In the genomic region with DNA sequence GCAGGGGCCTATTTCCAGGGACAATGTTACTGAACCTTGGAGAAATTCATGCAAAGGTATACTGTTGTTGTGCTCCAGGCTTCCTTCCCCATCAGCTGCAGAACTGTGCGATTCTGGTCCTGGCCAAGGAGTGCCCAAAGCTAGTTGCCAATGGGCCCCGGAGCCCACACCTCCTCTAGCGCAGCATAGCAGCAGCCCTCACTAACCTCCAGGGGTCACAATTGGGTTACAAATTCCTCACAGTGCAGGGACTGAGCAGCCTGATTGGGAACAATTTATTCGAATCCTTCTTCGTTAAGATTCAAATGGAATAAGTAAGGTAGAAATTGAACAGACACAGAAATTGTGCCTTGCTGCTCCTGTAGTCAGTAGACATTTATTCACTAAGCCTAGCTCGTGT, we compare ENCODE assay signal across 11 cellular contexts.
DNase-seq lines count a peak whose midpoint lies in the region; ATAC-seq and TF ChIP-seq lines count a peak whose summit lies in the region.
"Had no signal": no experiment of that assay in that cellular context is flagged by ENCODE, and none has a peak within 500 bp of the region (broad histone marks: within the 10 kb centered on the region; RNA-seq: fewer than 3 reads in every experiment).

No MANE protein-coding gene starts in this region.

- H3K4me1 Mint-ChIP-seq in activated CD8-positive, alpha-beta T cell treated with anti-CD3 and anti-CD28 coated beads, Interleukin-2, amount 10 ng/mL, durations not matched to agents 7 days and 5 days (ENCODE audit: low read depth), result no peaks in the 10 kb centered on the region
- peaks cover 0 to 3% (median 0%) of the 10 kb centered on the region in 4 donors for H3K4me1 Mint-ChIP-seq in naive thymus-derived CD8-positive, alpha-beta T cell
- H3K4me1 Mint-ChIP-seq: stimulated activated naive CD8-positive, alpha-beta T cell treated with anti-CD3 and anti-CD28 coated beads, Interleukin-15, amount 100 ng/mL, for 72 hours had no signal

- peaks cover 12% of the 10 kb centered on the region for H3K9me3 Mint-ChIP-seq in activated CD8-positive, alpha-beta T cell treated with anti-CD3 and anti-CD28 coated beads, Interleukin-2, amount 10 ng/mL, durations not matched to agents 7 days and 5 days (ENCODE audit: insufficient read depth)
- H3K9me3 Mint-ChIP-seq in naive thymus-derived CD8-positive, alpha-beta T cell, result peaks cover 7 to 61% (median 40%) of the 10 kb centered on the region in 9 donors

- H3K36me3 ChIP-seq in OCI-LY1 (ENCODE audit: insufficient read depth, low read length), result no peaks in the 10 kb centered on the region
- H3K36me3 ChIP-seq in heart left ventricle, result no peaks in the 10 kb centered on the region
- H3K36me3 ChIP-seq: ovary had no signal

- TF ChIP-seq POLR2A in heart left ventricle (IDR thresholded peaks at IDR 0.05), result no peak

- CTCF ChIA-PET in activated CD8-positive, alpha-beta T cell treated with anti-CD3 and anti-CD28 coated beads, Interleukin-2, amount 10 ng/mL, durations not matched to agents 7 days and 5 days (lab: Charles Lee), result no interaction called here

- no peaks in the 10 kb centered on the region for H3F3A ChIP-seq in OCI-LY1 (ENCODE audit: insufficient read depth, low read length)

- H3K4me1 ChIP-seq in OCI-LY1 (ENCODE audit: insufficient read depth, low read length, severe bottlenecking), result no peaks in the 10 kb centered on the region
- H3K4me1 ChIP-seq in heart left ventricle, result peaks cover 0 to 2% (median 0%) of the 10 kb centered on the region in 12 donors

- no peaks in the 10 kb centered on the region for H3K27me3 ChIP-seq in OCI-LY1 (ENCODE audit: insufficient read depth, low read length)
- H3K27me3 ChIP-seq in heart left ventricle, result no peaks in the 10 kb centered on the region
- H3K27me3 ChIP-seq: ovary had no signal

- no peak overlapping the region for H3K27ac Mint-ChIP-seq in activated CD8-positive, alpha-beta T cell treated with anti-CD3 and anti-CD28 coated beads, Interleukin-2, amount 10 ng/mL, durations not matched to agents 7 days and 5 days
- no peak overlapping the region for H3K27ac Mint-ChIP-seq in naive thymus-derived CD8-positive, alpha-beta T cell
- H3K27ac Mint-ChIP-seq: stimulated activated naive CD8-positive, alpha-beta T cell treated with anti-CD3 and anti-CD28 coated beads, Interleukin-15, amount 100 ng/mL, for 72 hours had no signal

- no peaks in the 10 kb centered on the region for H4K20me1 ChIP-seq in OCI-LY1 (ENCODE audit: insufficient read depth, low read length)

- H3K27ac ChIP-seq in OCI-LY1 (ENCODE audit: low read depth, low read length, poor library complexity, severe bottlenecking), result no peak overlapping the region
- no peak overlapping the region for H3K27ac ChIP-seq in heart left ventricle
- H3K27ac ChIP-seq: ovary had no signal

- peak; percentile 74 to 84 (median 77) for ATAC-seq in heart left ventricle
- no peak for ATAC-seq in activated CD8-positive, alpha-beta T cell treated with anti-CD3 and anti-CD28 coated beads, Interleukin-2, amount 10 ng/mL, durations not matched to agents 7 days and 5 days
- no peak for ATAC-seq in naive thymus-derived CD8-positive, alpha-beta T cell
- ATAC-seq: stimulated activated naive CD8-positive, alpha-beta T cell treated with anti-CD3 and anti-CD28 coated beads, Interleukin-15, amount 100 ng/mL, for 72 hours had no signal

- no peaks in the 10 kb centered on the region for H3K36me3 Mint-ChIP-seq in activated CD8-positive, alpha-beta T cell treated with anti-CD3 and anti-CD28 coated beads, Interleukin-2, amount 10 ng/mL, durations not matched to agents 7 days and 5 days (ENCODE audit: low read depth)
- peaks cover 30 to 58% (median 54%) of the 10 kb centered on the region in 3 donors for H3K36me3 Mint-ChIP-seq in naive thymus-derived CD8-positive, alpha-beta T cell

- H3K27me3 Mint-ChIP-seq in activated CD8-positive, alpha-beta T cell treated with anti-CD3 and anti-CD28 coated beads, Interleukin-2, amount 10 ng/mL, durations not matched to agents 7 days and 5 days (ENCODE audit: low read depth), result no peaks in the 10 kb centered on the region
- H3K27me3 Mint-ChIP-seq in naive thymus-derived CD8-positive, alpha-beta T cell, result no peaks in the 10 kb centered on the region
- H3K27me3 Mint-ChIP-seq: stimulated activated naive CD8-positive, alpha-beta T cell treated with anti-CD3 and anti-CD28 coated beads, Interleukin-15, amount 100 ng/mL, for 72 hours had no signal

- no peak overlapping the region for H3K9ac ChIP-seq in OCI-LY1 (ENCODE audit: low read length)

- no peaks in the 10 kb centered on the region for H3K9me2 ChIP-seq in OCI-LY1 (ENCODE audit: low read depth, low read length)

- WGBS in heart left ventricle, 4 donors, result 65 to 74% (median 69%) methylated on average over 6 of the region's 6 CpGs

- no peak overlapping the region for H3K4me3 Mint-ChIP-seq in activated CD8-positive, alpha-beta T cell treated with anti-CD3 and anti-CD28 coated beads, Interleukin-2, amount 10 ng/mL, durations not matched to agents 7 days and 5 days
- no peak overlapping the region for H3K4me3 Mint-ChIP-seq in naive thymus-derived CD8-positive, alpha-beta T cell
- H3K4me3 Mint-ChIP-seq: stimulated activated naive CD8-positive, alpha-beta T cell treated with anti-CD3 and anti-CD28 coated beads, Interleukin-15, amount 100 ng/mL, for 72 hours had no signal

- H3K79me2 ChIP-seq in OCI-LY1 (ENCODE audit: insufficient read depth, low read length), result no peaks in the 10 kb centered on the region

- intact Hi-C loops in heart left ventricle (cut with DNase I), result loop anchor here in 8 of 10 donors (5.0 to 10.0 kb wide), 3 partner anchors 285 to 295 kb away; a partner anchor contains a TSS

- TF ChIP-seq CTCF in OCI-LY1 (IDR thresholded peaks at IDR 0.05; ENCODE audit: low read length), result peak; percentile 49
- peak; percentile 22 to 54 (median 43) for TF ChIP-seq CTCF in heart left ventricle (IDR thresholded peaks at IDR 0.05)

- no peak overlapping the region for H2AFZ ChIP-seq in OCI-LY1 (ENCODE audit: low read length)

- H3K9me3 ChIP-seq in OCI-LY1 (ENCODE audit: low read length), result no peaks in the 10 kb centered on the region
- peaks cover 0 to 14% (median 4%) of the 10 kb centered on the region in 12 donors for H3K9me3 ChIP-seq in heart left ventricle
- H3K9me3 ChIP-seq: ovary had no signal

- no peak overlapping the region for H3K4me3 ChIP-seq in OCI-LY1 (ENCODE audit: low read depth, low read length, poor library complexity, severe bottlenecking)
- H3K4me3 ChIP-seq in heart left ventricle, result no peak overlapping the region
- H3K4me3 ChIP-seq: ovary had no signal

- H3K4me2 ChIP-seq in OCI-LY1 (ENCODE audit: low read length), result no peak overlapping the region

- peak; percentile 55 for DNase-seq in HT-29 (ENCODE audit: low spot score)
- DNase-seq in heart left ventricle, result no peak
- DNase-seq in pons (ENCODE audit: low spot score), result peak; percentile 89
- DNase-seq in activated CD4-positive, alpha-beta T cell treated with anti-CD3 and anti-CD28 coated beads for 1 hour, result no peak
- no peak for DNase-seq in activated CD8-positive, alpha-beta T cell treated with anti-CD3 and anti-CD28 coated beads, Interleukin-2, amount 10 ng/mL, durations not matched to agents 7 days and 5 days
- DNase-seq in naive thymus-derived CD8-positive, alpha-beta T cell, result no peak
- DNase-seq in LoVo (ENCODE audit: low spot score), result no peak
- DNase-seq: activated T-cell treated with anti-CD3 and anti-CD28 coated beads for 4 hours; ovary; stimulated activated naive CD8-positive, alpha-beta T cell treated with anti-CD3 and anti-CD28 coated beads, Interleukin-15, amount 100 ng/mL, for 72 hours had no signal

- POLR2A ChIA-PET in activated CD8-positive, alpha-beta T cell treated with anti-CD3 and anti-CD28 coated beads, Interleukin-2, amount 10 ng/mL, durations not matched to agents 7 days and 5 days (lab: Charles Lee), result no interaction called here
- POLR2A ChIA-PET in naive thymus-derived CD8-positive, alpha-beta T cell (lab: Charles Lee), result no interaction called here

Comparison
In these comparisons a context has a peak if more than half of its experiments do, and no peak if none do; other contexts are left out.
1. DNase-seq: peak in HT-29 (single experiment) and pons (single experiment); none in heart left ventricle (0 of 5), activated CD4-positive, alpha-beta T cell treated with anti-CD3 and anti-CD28 coated beads for 1 hour (single experiment), activated CD8-positive, alpha-beta T cell treated with anti-CD3 and anti-CD28 coated beads, Interleukin-2, amount 10 ng/mL, durations not matched to agents 7 days and 5 days (single experiment), naive thymus-derived CD8-positive, alpha-beta T cell (0 of 10) and LoVo (single experiment).
2. ATAC-seq: peak in heart left ventricle (4 of 4); none in activated CD8-positive, alpha-beta T cell treated with anti-CD3 and anti-CD28 coated beads, Interleukin-2, amount 10 ng/mL, durations not matched to agents 7 days and 5 days (single experiment) and naive thymus-derived CD8-positive, alpha-beta T cell (0 of 2).